ENCODE assay signal across 25 cellular contexts in genomic region chr16:50781518-50781917, GRCh38. TPM values are rescaled to one million over a fixed set of nuclear protein-coding genes. Genes with fewer than 3 reads are reported as not detected.
A peak's percentile ranks its signal among the peaks of the same experiment; 100 is the strongest.
DNase-seq lines count a peak whose midpoint lies in the region; ATAC-seq lines count a peak whose summit lies in the region.
"Had no signal": no experiment of that assay in that cellular context is flagged by ENCODE, and none has a peak within 500 bp of the region (broad histone marks: within the 10 kb centered on the region; RNA-seq: fewer than 3 reads in every experiment).

No MANE protein-coding gene starts in this region.

- H3K9me3 ChIP-seq in T-helper 17 cell (ENCODE audit: control insufficient read depth, low read length, poor library complexity, severe bottlenecking): no peaks in the 10 kb centered on the region
- H3K9me3 ChIP-seq: gastroesophageal sphincter, left lung, right lobe of liver, SJCRH30, testis had no signal

- H3K36me3 Mint-ChIP-seq in activated naive CD8-positive, alpha-beta T cell: peaks cover 21% of the 10 kb centered on the region
- peaks cover 61% of the 10 kb centered on the region for H3K36me3 Mint-ChIP-seq in activated naive CD8-positive, alpha-beta T cell treated with anti-CD3 and anti-CD28 coated beads, Interleukin-2, amount 50 U/mL, for 24 hours (ENCODE audit: low read depth)
- H3K36me3 Mint-ChIP-seq in T-helper 17 cell (ENCODE audit: low read depth): peaks cover 16% of the 10 kb centered on the region
- peaks cover 82% of the 10 kb centered on the region for H3K36me3 Mint-ChIP-seq in central memory CD8-positive, alpha-beta T cell (ENCODE audit: insufficient read depth)

- peaks cover 43% of the 10 kb centered on the region for H3K4me1 Mint-ChIP-seq in activated naive CD8-positive, alpha-beta T cell (ENCODE audit: low read depth)
- H3K4me1 Mint-ChIP-seq in activated naive CD8-positive, alpha-beta T cell treated with anti-CD3 and anti-CD28 coated beads, Interleukin-2, amount 50 U/mL, for 24 hours: peaks cover 33% of the 10 kb centered on the region
- peaks cover 49% of the 10 kb centered on the region for H3K4me1 Mint-ChIP-seq in T-helper 17 cell
- peaks cover 36% of the 10 kb centered on the region for H3K4me1 Mint-ChIP-seq in central memory CD8-positive, alpha-beta T cell
- peaks cover 42% of the 10 kb centered on the region for H3K4me1 Mint-ChIP-seq in stimulated activated naive CD8-positive, alpha-beta T cell treated with anti-CD3 and anti-CD28 coated beads, Interleukin-15, amount 100 ng/mL, for 72 hours

- no peaks in the 10 kb centered on the region for H3K9me3 Mint-ChIP-seq in activated naive CD8-positive, alpha-beta T cell (ENCODE audit: low read depth)
- H3K9me3 Mint-ChIP-seq in activated naive CD8-positive, alpha-beta T cell treated with anti-CD3 and anti-CD28 coated beads, Interleukin-2, amount 50 U/mL, for 24 hours: no peaks in the 10 kb centered on the region
- no peaks in the 10 kb centered on the region for H3K9me3 Mint-ChIP-seq in central memory CD8-positive, alpha-beta T cell
- no peaks in the 10 kb centered on the region for H3K9me3 Mint-ChIP-seq in stimulated activated naive CD8-positive, alpha-beta T cell treated with anti-CD3 and anti-CD28 coated beads, Interleukin-15, amount 100 ng/mL, for 72 hours

- peak overlapping the region; percentile 64 for H3K27ac Mint-ChIP-seq in activated naive CD8-positive, alpha-beta T cell
- H3K27ac Mint-ChIP-seq in activated naive CD8-positive, alpha-beta T cell treated with anti-CD3 and anti-CD28 coated beads, Interleukin-2, amount 50 U/mL, for 24 hours: no peak overlapping the region
- H3K27ac Mint-ChIP-seq in T-helper 17 cell: peak overlapping the region; percentile 87
- H3K27ac Mint-ChIP-seq in central memory CD8-positive, alpha-beta T cell (ENCODE audit: low read depth): peak overlapping the region; percentile 74
- peak overlapping the region; percentile 31 to 72 for H3K27ac Mint-ChIP-seq in stimulated activated naive CD8-positive, alpha-beta T cell treated with anti-CD3 and anti-CD28 coated beads, Interleukin-15, amount 100 ng/mL, for 72 hours
- H3K27ac Mint-ChIP-seq: progenitor cell of endocrine pancreas had no signal

- no peak for ATAC-seq in activated naive CD8-positive, alpha-beta T cell treated with anti-CD3 and anti-CD28 coated beads, Interleukin-2, amount 50 U/mL, for 24 hours
- ATAC-seq in T-helper 17 cell (peak; percentile 71), HG03571 (IDR thresholded peaks at IDR 0.05; ENCODE audit: unreplicated experiment) (no peak), GM21576 (IDR thresholded peaks at IDR 0.05; ENCODE audit: unreplicated experiment) (no peak)
- peak; percentile 62 for ATAC-seq in central memory CD8-positive, alpha-beta T cell (replicated peaks; ENCODE audit: extremely low read depth, poor library complexity, severe bottlenecking)
- ATAC-seq in stimulated activated naive CD8-positive, alpha-beta T cell treated with anti-CD3 and anti-CD28 coated beads, Interleukin-15, amount 100 ng/mL, for 72 hours: no peak
- ATAC-seq: gastroesophageal sphincter, left lung, right lobe of liver had no signal

- DNase-seq in activated naive CD8-positive, alpha-beta T cell treated with anti-CD3 and anti-CD28 coated beads, Interleukin-2, amount 50 U/mL, for 24 hours: no peak
- no peak for DNase-seq in T-helper 17 cell
- no peak for DNase-seq in central memory CD8-positive, alpha-beta T cell (ENCODE audit: low spot score in 2 of 2)
- DNase-seq in stimulated activated naive CD8-positive, alpha-beta T cell treated with anti-CD3 and anti-CD28 coated beads, Interleukin-15, amount 100 ng/mL, for 72 hours: no peak
- DNase-seq: activated CD4-positive, alpha-beta T cell treated with anti-CD3 and anti-CD28 coated beads for 1 hour; activated CD8-positive, alpha-beta memory T cell treated with anti-CD3 and anti-CD28 coated beads, Interleukin-2, amount 50 U/mL, for 4 hours; aorta; C1 segment of cervical spinal cord; dermis blood vessel endothelial cell; DMS 273 treated with DMSO at 0.1 percent for 48 hours; left lung; NCI-H1105; NCI-H1930; NCI-H226; NCI-H748 treated with DMSO at 0.1 percent for 48 hours; right lobe of liver; SJCRH30; stimulated activated CD4-positive, alpha-beta T cell treated with anti-CD3 and anti-CD28 coated beads, Interleukin-12 subunit alpha, Interleukin-12 subunit beta, amount 100 ng/mL, for 4 hours; stimulated activated CD4-positive, alpha-beta T cell treated with anti-CD3 and anti-CD28 coated beads, Interleukin-4, amount 100 ng/mL, for 1 hour; testis had no signal

- peak overlapping the region; percentile 20 for H3K4me3 Mint-ChIP-seq in activated naive CD8-positive, alpha-beta T cell
- no peak overlapping the region for H3K4me3 Mint-ChIP-seq in activated naive CD8-positive, alpha-beta T cell treated with anti-CD3 and anti-CD28 coated beads, Interleukin-2, amount 50 U/mL, for 24 hours
- H3K4me3 Mint-ChIP-seq in T-helper 17 cell: peak overlapping the region; percentile 75
- peak overlapping the region; percentile 57 for H3K4me3 Mint-ChIP-seq in central memory CD8-positive, alpha-beta T cell
- no peak overlapping the region for H3K4me3 Mint-ChIP-seq in stimulated activated naive CD8-positive, alpha-beta T cell treated with anti-CD3 and anti-CD28 coated beads, Interleukin-15, amount 100 ng/mL, for 72 hours

- H3K27me3 Mint-ChIP-seq in activated naive CD8-positive, alpha-beta T cell: no peaks in the 10 kb centered on the region
- no peaks in the 10 kb centered on the region for H3K27me3 Mint-ChIP-seq in activated naive CD8-positive, alpha-beta T cell treated with anti-CD3 and anti-CD28 coated beads, Interleukin-2, amount 50 U/mL, for 24 hours
- no peaks in the 10 kb centered on the region for H3K27me3 Mint-ChIP-seq in T-helper 17 cell
- H3K27me3 Mint-ChIP-seq in central memory CD8-positive, alpha-beta T cell: no peaks in the 10 kb centered on the region
- H3K27me3 Mint-ChIP-seq in stimulated activated naive CD8-positive, alpha-beta T cell treated with anti-CD3 and anti-CD28 coated beads, Interleukin-15, amount 100 ng/mL, for 72 hours: no peaks in the 10 kb centered on the region
- H3K27me3 Mint-ChIP-seq: progenitor cell of endocrine pancreas had no signal

RNA-seq across cellular contexts. Expression of gene CYLD, which starts 39.6 kb away (rescaled TPM):
- 100 to 1,000 TPM; 411 to 412 TPM for total RNA-seq in T-helper 17 cell

Comparison
In these comparisons a context has a peak if more than half of its experiments do, and no peak if none do; other contexts are left out.
1. H3K4me3 Mint-ChIP-seq: peak in activated naive CD8-positive, alpha-beta T cell (single experiment), T-helper 17 cell (single experiment) and central memory CD8-positive, alpha-beta T cell (single experiment); none in activated naive CD8-positive, alpha-beta T cell treated with anti-CD3 and anti-CD28 coated beads, Interleukin-2, amount 50 U/mL, for 24 hours (single experiment) and stimulated activated naive CD8-positive, alpha-beta T cell treated with anti-CD3 and anti-CD28 coated beads, Interleukin-15, amount 100 ng/mL, for 72 hours (0 of 2).
2. ATAC-seq: peak in T-helper 17 cell (single experiment) and central memory CD8-positive, alpha-beta T cell (single experiment); none in activated naive CD8-positive, alpha-beta T cell treated with anti-CD3 and anti-CD28 coated beads, Interleukin-2, amount 50 U/mL, for 24 hours (single experiment), stimulated activated naive CD8-positive, alpha-beta T cell treated with anti-CD3 and anti-CD28 coated beads, Interleukin-15, amount 100 ng/mL, for 72 hours (single experiment), HG03571 (single experiment) and GM21576 (single experiment).